In genomic region chr15:90594297-90594696, GRCh38 we compare ENCODE assay signal across 8 cellular contexts.
DNase-seq lines count a peak whose midpoint lies in the region; ATAC-seq and TF ChIP-seq lines count a peak whose summit lies in the region.

No MANE protein-coding gene starts in this region.

- peak overlapping the region; percentile 85 for H3K4me2 ChIP-seq in OCI-LY3 (ENCODE audit: low read length)

- H3K27ac ChIP-seq in OCI-LY3 (ENCODE audit: low read length) (peak overlapping the region; percentile 66), right atrium auricular region (peak overlapping the region; percentile 49)

- H3K79me2 ChIP-seq in OCI-LY3 (ENCODE audit: low read length) = no peaks in the 10 kb centered on the region

- H4K20me1 ChIP-seq in OCI-LY3 (ENCODE audit: insufficient read depth, low read length) = no peaks in the 10 kb centered on the region

- no peak for TF ChIP-seq CTCF in OCI-LY3 (IDR thresholded peaks at IDR 0.05; ENCODE audit: low read depth, low read length)
- no peak for TF ChIP-seq CTCF in right atrium auricular region (IDR thresholded peaks at IDR 0.05)

- peak overlapping the region; percentile 33; the same call in 1 of the 2 replicates for H3K9ac ChIP-seq in OCI-LY3 (ENCODE audit: low read length)

- DNase-seq in activated gamma-delta T cell treated with anti-CD3 and anti-CD28 coated beads, Interleukin-2, amount 50 U/mL, for 16 hours (ENCODE audit: low read depth) = peak; percentile 57
- peak; percentile 83 for DNase-seq in right atrium auricular region (ENCODE audit: low spot score)
- peak; percentile 84 for DNase-seq in stimulated activated CD4-positive, alpha-beta T cell treated with anti-CD3 and anti-CD28 coated beads, Interleukin-2, amount 100 ng/mL, for 4 hours (ENCODE audit: low read depth)
- no peak for DNase-seq in OCI-M2 (lab: John Stamatoyannopoulos, UW; ENCODE audit: unreplicated experiment)
- no peak for DNase-seq in H7
- no peak for DNase-seq in DMS 273 treated with DMSO at 0.1 percent for 48 hours (lab: John Stamatoyannopoulos, UW)

- H3K4me3 ChIP-seq in OCI-LY3 (ENCODE audit: low read length) (peak overlapping the region; percentile 60), right atrium auricular region (no peak overlapping the region), H7 (ENCODE audit: insufficient read depth, low read depth, low read length) (no peak overlapping the region)

- no peaks in the 10 kb centered on the region for H3K9me3 ChIP-seq in OCI-LY3 (ENCODE audit: insufficient read depth, low read length)
- no peaks in the 10 kb centered on the region for H3K9me3 ChIP-seq in right atrium auricular region

- ATAC-seq in GM21529 (IDR thresholded peaks at IDR 0.05; ENCODE audit: unreplicated experiment) = peak; percentile 31

- H2AFZ ChIP-seq in OCI-LY3 (ENCODE audit: low read depth, low read length) = 0 out of 2 replicates have a peak overlapping the region, but pooled peaks have one; percentile 3

- peaks cover 62% of the 10 kb centered on the region for H3K27me3 ChIP-seq in OCI-LY3 (ENCODE audit: low read depth, low read length)
- no peaks in the 10 kb centered on the region for H3K27me3 ChIP-seq in right atrium auricular region
- no peaks in the 10 kb centered on the region for H3K27me3 ChIP-seq in H7 (ENCODE audit: control insufficient read depth, insufficient read depth, low read length)

- H3K4me1 ChIP-seq in OCI-LY3 (ENCODE audit: low read length) = peaks cover 48% of the 10 kb centered on the region
- peaks cover 0 to 64% of the 10 kb centered on the region in 2 donors for H3K4me1 ChIP-seq in right atrium auricular region

- H3K36me3 ChIP-seq in OCI-LY3 (replicated peaks; ENCODE audit: low read depth, low read length) (no peaks in the 10 kb centered on the region), right atrium auricular region (no peaks in the 10 kb centered on the region), H7 (replicated peaks; ENCODE audit: control insufficient read depth, insufficient read depth, low read length) (no peaks in the 10 kb centered on the region)

Comparison
In these comparisons a context has a peak if more than half of its experiments do, and no peak if none do; other contexts are left out.
1. DNase-seq: peak in activated gamma-delta T cell treated with anti-CD3 and anti-CD28 coated beads, Interleukin-2, amount 50 U/mL, for 16 hours (single experiment), right atrium auricular region (single experiment) and stimulated activated CD4-positive, alpha-beta T cell treated with anti-CD3 and anti-CD28 coated beads, Interleukin-2, amount 100 ng/mL, for 4 hours (single experiment); none in OCI-M2 (single experiment), H7 (single experiment) and DMS 273 treated with DMSO at 0.1 percent for 48 hours (single experiment).